1 cellular context compared by ENCODE assay signal in the genomic region with DNA sequence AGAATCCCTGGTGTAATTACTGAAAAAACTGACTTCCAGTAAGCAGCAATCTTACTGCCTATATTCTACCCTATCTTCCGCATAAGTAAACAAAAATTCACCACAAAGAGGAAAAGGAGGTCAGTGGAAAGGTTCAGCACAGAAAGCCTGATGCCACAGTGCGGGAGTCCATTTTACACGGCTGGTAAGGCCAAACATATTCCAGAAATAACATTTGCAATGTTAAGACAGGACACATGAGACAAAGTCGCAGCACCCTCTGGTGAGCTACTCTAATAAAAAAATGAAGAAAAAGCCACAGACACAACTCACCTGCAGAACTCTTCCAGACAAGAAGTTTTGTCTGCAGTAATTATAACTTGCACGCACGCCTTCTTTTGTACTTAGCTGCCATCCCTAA.
TF ChIP-seq lines count a peak whose summit lies in the region.

No MANE protein-coding gene starts in this region.

TF ChIP-seq in HepG2, 621 proteins besides CTCF, POLR2A, EP300 and RAD21:
- TF ChIP-seq STAG1 (CRISPR knock-in tag; IDR thresholded peaks at IDR 0.05) (peak; percentile 32), ZNF160 (CRISPR knock-in tag; IDR thresholded peaks at IDR 0.05) (no peak)
